ENCODE assay signal across 8 cellular contexts in genomic region chr1:150974580-150975478, GRCh38. TPM values are rescaled to one million over a fixed set of nuclear protein-coding genes. Genes with fewer than 3 reads are reported as not detected.
A peak's percentile ranks its signal among the peaks of the same experiment; 100 is the strongest.
DNase-seq lines count a peak whose midpoint lies in the region; ATAC-seq and TF ChIP-seq lines count a peak whose summit lies in the region.

CERS2 (minus strand) TSS chr1:150974835; CDS start chr1:150969090, 5,745 bp downstream.

- H3K79me2 ChIP-seq in SU-DHL-6 (ENCODE audit: insufficient read depth, low read length) = peaks cover 42% of the 10 kb centered on the region
- H3K79me2 ChIP-seq in trophoblast cell (ENCODE audit: control insufficient read depth, insufficient read depth, low read length, poor library complexity) = peaks cover 18% of the 10 kb centered on the region

- H2BK12ac ChIP-seq in trophoblast cell (ENCODE audit: low read length) = no peak within 1 kb of the TSS

- no CpG with 5 or more reads among the region's 106 CpGs for WGBS in trophoblast cell (ENCODE audit: extremely low coverage, insufficient coverage, insufficient read length)
- WGBS in transverse colon (ENCODE audit: low coverage in 1 of 2), 2 donors = 16% methylated on average over 66 of the region's 106 CpGs; no CpG with 5 or more reads in 1 of the 2 donors

- H3K36me3 ChIP-seq in SU-DHL-6 (ENCODE audit: low read length) (no peaks in the 10 kb centered on the region), trophoblast cell (ENCODE audit: control insufficient read depth in 1 of 2, insufficient read depth in 2 of 2, low read length in 2 of 2) (no peaks in the 10 kb centered on the region), transverse colon (no peaks in the 10 kb centered on the region)

- TF ChIP-seq POLR2A in transverse colon (IDR thresholded peaks at IDR 0.05) = no peak

- H3K4ac ChIP-seq in trophoblast cell (ENCODE audit: low read depth, low read length) = peak within 1 kb of the TSS; percentile 90

- H3K4me3 ChIP-seq in SU-DHL-6 (ENCODE audit: insufficient read depth, low read length, poor library complexity, severe bottlenecking) (peak within 1 kb of the TSS; percentile 70), trophoblast cell (ENCODE audit: low read depth, low read length) (peak within 1 kb of the TSS; percentile 88), transverse colon (peak within 1 kb of the TSS; percentile 55 to 94 (median 72))

- H2AFZ ChIP-seq in SU-DHL-6 (ENCODE audit: low read depth, low read length, severe bottlenecking) (peak within 1 kb of the TSS; percentile 85), trophoblast cell (ENCODE audit: insufficient read depth, low read length, poor library complexity) (peak within 1 kb of the TSS; percentile 42)

- peaks cover 18% of the 10 kb centered on the region for H3F3A ChIP-seq in SU-DHL-6 (ENCODE audit: insufficient read depth)

- H3K9me3 ChIP-seq in SU-DHL-6 (ENCODE audit: insufficient read depth, low read length) = no peaks in the 10 kb centered on the region
- no peaks in the 10 kb centered on the region for H3K9me3 ChIP-seq in trophoblast cell (ENCODE audit: insufficient read depth, low read depth, low read length)
- H3K9me3 ChIP-seq in transverse colon = no peaks in the 10 kb centered on the region

- peak within 1 kb of the TSS; percentile 65 for H4K12ac ChIP-seq in trophoblast cell (ENCODE audit: low read depth, low read length)

- TF ChIP-seq CTCF in SU-DHL-6 (IDR thresholded peaks at IDR 0.05; ENCODE audit: insufficient read depth, low read length, poor library complexity, severe bottlenecking) (no peak), transverse colon (IDR thresholded peaks at IDR 0.05) (no peak)

- H3K4me2 ChIP-seq in SU-DHL-6 (ENCODE audit: low read depth, low read length, poor library complexity, severe bottlenecking) (peak within 1 kb of the TSS; percentile 90), trophoblast cell (ENCODE audit: low read length) (peak within 1 kb of the TSS; percentile 92)

- peak within 1 kb of the TSS; percentile 86 for H4K91ac ChIP-seq in trophoblast cell (ENCODE audit: low read depth, low read length)

- H3K18ac ChIP-seq in trophoblast cell (ENCODE audit: low read length) = peak within 1 kb of the TSS; percentile 91

- intact Hi-C loops in Right ventricle myocardium superior (cut with DNase I) (no loop called here), transverse colon (cut with DNase I; ENCODE audit: low total_unique reads) (no loop called here)

- H3K23ac ChIP-seq in trophoblast cell (ENCODE audit: low read length) = no peak within 1 kb of the TSS

- no peaks in the 10 kb centered on the region for H3K9me2 ChIP-seq in SU-DHL-6 (replicated peaks; ENCODE audit: insufficient read depth, low read length)

- peak within 1 kb of the TSS; percentile 73 for H3K27ac ChIP-seq in SU-DHL-6 (ENCODE audit: low read depth, low read length)
- peak within 1 kb of the TSS; percentile 59 for H3K27ac ChIP-seq in trophoblast cell (ENCODE audit: low read depth, low read length)
- H3K27ac ChIP-seq in transverse colon = peak within 1 kb of the TSS; percentile 92 to 98 (median 96)

- in situ Hi-C loops in transverse colon (cut with MboI; ENCODE audit: low pct_ligation_motif_present in 1 of 4, low pct_unique_long_range_greater_than_20kb in 1 of 4, low sequenced_read_pairs in 3 of 4) = no loop called here

- H3K9ac ChIP-seq in SU-DHL-6 (ENCODE audit: low read length) = peak within 1 kb of the TSS; percentile 82
- H3K9ac ChIP-seq in trophoblast cell (ENCODE audit: low read length) = peak within 1 kb of the TSS; percentile 94

- H2BK120ac ChIP-seq in trophoblast cell (ENCODE audit: insufficient read depth, low read length, poor library complexity) = peak within 1 kb of the TSS; percentile 73

- peak; percentile 97 for DNase-seq in DMS 273 treated with DMSO at 0.1 percent for 48 hours (lab: John Stamatoyannopoulos, UW)
- peak; percentile 67 for DNase-seq in LHCN-M2 (ENCODE audit: low read depth)
- peak; percentile 34 for DNase-seq in activated naive CD8-positive, alpha-beta T cell treated with anti-CD3 and anti-CD28 coated beads, Interleukin-2, amount 50 U/mL, for 16 hours (ENCODE audit: low read depth, low spot score)
- peak; percentile 90 for DNase-seq in Right ventricle myocardium superior
- peak; percentile 73 to 88 for DNase-seq in trophoblast cell
- peak; percentile 88 for DNase-seq in transverse colon

- peaks cover 10% of the 10 kb centered on the region for H3K79me1 ChIP-seq in trophoblast cell (ENCODE audit: low read length)

- H3K4me1 ChIP-seq in trophoblast cell (ENCODE audit: control insufficient read depth in 1 of 2, insufficient read depth in 2 of 2, low read length in 2 of 2) = peaks cover 34 to 35% of the 10 kb centered on the region in 2 experiments
- H3K4me1 ChIP-seq in transverse colon = peaks cover 37 to 61% (median 59%) of the 10 kb centered on the region in 4 donors

- peak within 1 kb of the TSS; percentile 57 for H2BK5ac ChIP-seq in trophoblast cell (ENCODE audit: low read depth, low read length, poor library complexity)

- peak within 1 kb of the TSS; percentile 45 for H2AK5ac ChIP-seq in trophoblast cell (ENCODE audit: low read length)

- peak; percentile 57 for ATAC-seq in GM21529 (IDR thresholded peaks at IDR 0.05; ENCODE audit: unreplicated experiment)
- peak; percentile 67 for ATAC-seq in Right ventricle myocardium superior (ENCODE audit: poor library complexity)

- no peaks in the 10 kb centered on the region for H3K27me3 ChIP-seq in SU-DHL-6 (ENCODE audit: low read length)
- no peaks in the 10 kb centered on the region for H3K27me3 ChIP-seq in trophoblast cell (ENCODE audit: insufficient read depth, low read length)
- no peaks in the 10 kb centered on the region for H3K27me3 ChIP-seq in transverse colon

- peak within 1 kb of the TSS; percentile 79 for H3K14ac ChIP-seq in trophoblast cell (ENCODE audit: low read length)

- peak within 1 kb of the TSS; percentile 88 for H4K8ac ChIP-seq in trophoblast cell (ENCODE audit: low read depth, low read length)

- no peaks in the 10 kb centered on the region for H4K20me1 ChIP-seq in SU-DHL-6 (ENCODE audit: low read depth, low read length)

- TF ChIP-seq EP300 in transverse colon (IDR thresholded peaks at IDR 0.05; ENCODE audit: low read depth) = no peak

RNA-seq across cellular contexts. Expression of gene CERS2, which starts in this region (rescaled TPM):
- total RNA-seq in LHCN-M2 (2014; rRNA removed) = 197 and 219 TPM in 2 replicates
- 164 TPM for polyA plus RNA-seq in LHCN-M2 (2012)
- total RNA-seq in Right ventricle myocardium superior = 82.5 TPM
- polyA plus RNA-seq in trophoblast cell (2013) = 83.6 and 85.3 TPM in 2 replicates
- total RNA-seq in transverse colon = 100 to 1,000 TPM in 2 of 4 donors, 10 to 100 TPM in 2; 35.2 to 142 (median 101) TPM

Comparison
In these comparisons a context has a peak if more than half of its experiments do, and no peak if none do; other contexts are left out.
1. Peak in every context shown above with its lines: DNase-seq, ATAC-seq, H3K4me3 ChIP-seq and H3K27ac ChIP-seq.
2. DNase-seq: peak in every context shown above with its lines; median percentile 97 in DMS 273 treated with DMSO at 0.1 percent for 48 hours; 90 in Right ventricle myocardium superior; 88 in transverse colon; 80 in trophoblast cell; 67 in LHCN-M2; 34 in activated naive CD8-positive, alpha-beta T cell treated with anti-CD3 and anti-CD28 coated beads, Interleukin-2, amount 50 U/mL, for 16 hours.